ENCODE assay signal across 1 cellular context in the genomic region with DNA sequence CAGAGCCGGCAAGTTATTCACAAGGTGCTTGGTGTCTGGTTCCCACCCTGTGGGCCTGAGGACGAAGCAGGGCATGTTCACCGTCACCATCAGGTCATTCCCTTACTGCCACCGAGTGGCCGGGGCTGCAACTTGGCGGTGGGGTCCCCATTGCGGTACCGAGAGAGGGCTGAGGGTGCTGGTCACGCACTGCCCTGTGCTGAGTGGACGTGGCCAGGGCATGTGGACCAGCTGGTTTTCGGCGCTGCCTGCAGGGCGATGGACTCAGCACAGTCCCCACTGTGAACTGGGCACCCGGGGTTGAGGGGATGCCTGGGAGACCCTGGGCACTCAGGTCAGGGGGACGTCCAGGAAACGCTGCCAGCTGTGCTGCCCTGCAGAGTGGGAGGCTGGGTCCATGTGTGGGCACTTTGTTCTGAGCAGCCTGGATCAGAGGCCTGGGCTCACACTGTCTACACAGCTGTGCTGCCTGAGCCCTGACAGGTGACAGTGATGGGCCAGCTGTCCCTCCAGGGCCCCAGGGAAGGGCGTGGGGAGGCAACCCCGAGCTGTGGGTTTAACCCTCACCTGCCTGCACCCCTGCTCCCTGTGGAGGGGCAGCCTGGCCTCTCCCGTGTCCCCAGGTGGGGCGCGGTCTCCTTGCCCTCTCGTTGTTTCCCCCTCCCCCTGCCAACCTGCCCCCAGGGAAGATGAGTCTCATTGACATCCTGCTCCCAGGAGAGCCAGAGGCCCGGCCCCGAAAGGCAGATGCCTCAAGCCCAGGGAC.
TF ChIP-seq lines count a peak whose summit lies in the region.

No MANE protein-coding gene starts in this region.

TF ChIP-seq in H1, 55 proteins besides CTCF, POLR2A, EP300 and RAD21:
- no peak for TF ChIP-seq SUZ12 (IDR thresholded peaks at IDR 0.05; ENCODE audit: low read length)
- no peak for TF ChIP-seq TAF1 (IDR thresholded peaks at IDR 0.05; ENCODE audit: low read depth, low read length)
- TF ChIP-seq SP4 (IDR thresholded peaks at IDR 0.05; ENCODE audit: low read length), result no peak
- TF ChIP-seq EGR1 (IDR thresholded peaks at IDR 0.05; ENCODE audit: borderline replicate concordance, low read depth, low read length), result no peak
- no peak for TF ChIP-seq BCL11A (IDR thresholded peaks at IDR 0.05; ENCODE audit: low read depth in 2 of 2, low read length in 2 of 2)
- TF ChIP-seq GTF2F1 (IDR thresholded peaks at IDR 0.05; ENCODE audit: borderline replicate concordance, low read depth, low read length), result no peak
- no peak for TF ChIP-seq TBP (IDR thresholded peaks at IDR 0.05; ENCODE audit: low read depth, low read length)
- no peak for TF ChIP-seq GABPA (IDR thresholded peaks at IDR 0.05; ENCODE audit: borderline replicate concordance, insufficient read depth, low read length)
- no peak for TF ChIP-seq CEBPB (IDR thresholded peaks at IDR 0.05; ENCODE audit: low read depth, low read length)
- no peak for TF ChIP-seq RNF2 (IDR thresholded peaks at IDR 0.05; ENCODE audit: borderline replicate concordance, low read depth, low read length, missing control alignments, poor library complexity, severe bottlenecking)
- TF ChIP-seq, protein P1, sequence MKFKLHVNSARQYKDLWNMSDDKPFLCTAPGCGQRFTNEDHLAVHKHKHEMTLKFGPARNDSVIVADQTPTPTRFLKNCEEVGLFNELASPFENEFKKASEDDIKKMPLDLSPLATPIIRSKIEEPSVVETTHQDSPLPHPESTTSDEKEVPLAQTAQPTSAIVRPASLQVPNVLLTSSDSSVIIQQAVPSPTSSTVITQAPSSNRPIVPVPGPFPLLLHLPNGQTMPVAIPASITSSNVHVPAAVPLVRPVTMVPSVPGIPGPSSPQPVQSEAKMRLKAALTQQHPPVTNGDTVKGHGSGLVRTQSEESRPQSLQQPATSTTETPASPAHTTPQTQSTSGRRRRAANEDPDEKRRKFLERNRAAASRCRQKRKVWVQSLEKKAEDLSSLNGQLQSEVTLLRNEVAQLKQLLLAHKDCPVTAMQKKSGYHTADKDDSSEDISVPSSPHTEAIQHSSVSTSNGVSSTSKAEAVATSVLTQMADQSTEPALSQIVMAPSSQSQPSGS (IDR thresholded peaks at IDR 0.05; ENCODE audit: low read length), result no peak
- TF ChIP-seq SIX5 (IDR thresholded peaks at IDR 0.05; ENCODE audit: low read depth, low read length), result no peak
- no peak for TF ChIP-seq SP1 (IDR thresholded peaks at IDR 0.05; ENCODE audit: low read depth, low read length)
- TF ChIP-seq SRF (IDR thresholded peaks at IDR 0.05; ENCODE audit: low read depth, low read length), result no peak
- no peak for TF ChIP-seq KDM1A (IDR thresholded peaks at IDR 0.05; ENCODE audit: borderline replicate concordance, low read length)
- TF ChIP-seq CBX5 (IDR thresholded peaks at IDR 0.05; ENCODE audit: low read depth, low read length), result no peak
- TF ChIP-seq CBX8 (IDR thresholded peaks at IDR 0.05; ENCODE audit: borderline replicate concordance, low read depth, low read length), result no peak
- no peak for TF ChIP-seq JUND (IDR thresholded peaks at IDR 0.05; ENCODE audit: low read length)
